9 cellular contexts compared by ENCODE assay signal in genomic region chr11:76371170-76371569, GRCh38. TPM values are rescaled to one million over a fixed set of nuclear protein-coding genes. Genes with fewer than 3 reads are reported as not detected.
DNase-seq lines count a peak whose midpoint lies in the region; ATAC-seq and TF ChIP-seq lines count a peak whose summit lies in the region.
"Had no signal": no experiment of that assay in that cellular context is flagged by ENCODE, and none has a peak within 500 bp of the region (broad histone marks: within the 10 kb centered on the region; RNA-seq: fewer than 3 reads in every experiment).

No MANE protein-coding gene starts in this region.

- H3K27me3 ChIP-seq in breast epithelium: no peaks in the 10 kb centered on the region
- no peaks in the 10 kb centered on the region for H3K27me3 ChIP-seq in colonic mucosa
- H3K27me3 ChIP-seq: right lobe of liver had no signal

- H3K4me1 Mint-ChIP-seq in MCF 10A (ENCODE audit: insufficient read depth, unreplicated experiment): peaks cover 46% of the 10 kb centered on the region

- H3K4me3 Mint-ChIP-seq in MCF 10A (ENCODE audit: unreplicated experiment): no peak overlapping the region

- no peak for ATAC-seq in GM18505 (IDR thresholded peaks at IDR 0.05; ENCODE audit: unreplicated experiment)

- H3K9ac ChIP-seq in colonic mucosa (ENCODE audit: low read depth in 2 of 2, low read length in 2 of 2): no peak overlapping the region

- H3K9me3 ChIP-seq in breast epithelium (no peaks in the 10 kb centered on the region), colonic mucosa (no peaks in the 10 kb centered on the region)
- H3K9me3 ChIP-seq: right lobe of liver had no signal

- no peak for TF ChIP-seq CTCF in MCF 10A (IDR thresholded peaks at IDR 0.05; ENCODE audit: unreplicated experiment)
- no peak for TF ChIP-seq CTCF in breast epithelium (IDR thresholded peaks at IDR 0.05)
- TF ChIP-seq CTCF in colonic mucosa (IDR thresholded peaks at IDR 0.05): no peak

- H3K36me3 Mint-ChIP-seq in MCF 10A (ENCODE audit: insufficient read depth, unreplicated experiment): no peaks in the 10 kb centered on the region

- BruUV-seq in MCF 10A (replicated peaks; lab: Mats Ljungman, UMichigan): no TSS peak

- H3K4me3 ChIP-seq in breast epithelium (no peak overlapping the region), colonic mucosa (no peak overlapping the region)
- H3K4me3 ChIP-seq: right lobe of liver had no signal

- H3K36me3 ChIP-seq in breast epithelium (no peaks in the 10 kb centered on the region), colonic mucosa (no peaks in the 10 kb centered on the region)
- H3K36me3 ChIP-seq: right lobe of liver had no signal

- no peak for TF ChIP-seq POLR2A in breast epithelium (IDR thresholded peaks at IDR 0.05)
- no peak for TF ChIP-seq POLR2A in GM18505 (IDR thresholded peaks at IDR 0.05; ENCODE audit: borderline replicate concordance, extremely low read depth, insufficient read depth, insufficient read length)

- peak overlapping the region; percentile 1 for H3K27ac Mint-ChIP-seq in MCF 10A (ENCODE audit: low read depth, unreplicated experiment)

- H3K4me1 ChIP-seq in breast epithelium: no peaks in the 10 kb centered on the region
- H3K4me1 ChIP-seq in colonic mucosa: peaks cover 17% of the 10 kb centered on the region

- POLR2A ChIA-PET in MCF 10A (lab: Yijun Ruan, JAX): interaction anchor here (1.2 kb wide), 2 partner anchors 10 to 135 kb away, joined by 3 to 5 read pairs; no protein-coding TSS in a partner anchor

- CTCF ChIA-PET in MCF 10A (lab: Yijun Ruan, JAX): no interaction called here

- no peaks in the 10 kb centered on the region for H3K27me3 Mint-ChIP-seq in MCF 10A (ENCODE audit: insufficient read depth, unreplicated experiment)

- no peak overlapping the region for H3K27ac ChIP-seq in breast epithelium
- peak overlapping the region; percentile 36 for H3K27ac ChIP-seq in colonic mucosa
- H3K27ac ChIP-seq: right lobe of liver had no signal

- DNase-seq in MCF 10A (ENCODE audit: unreplicated experiment) (peak; percentile 79), breast epithelium (ENCODE audit: low spot score in 2 of 2) (no peak), NCI-H226 (peak; percentile 50), colonic mucosa (no peak), NCI-H2196 (lab: John Stamatoyannopoulos, UW; ENCODE audit: unreplicated experiment) (no peak), DMS 273 (lab: John Stamatoyannopoulos, UW; ENCODE audit: unreplicated experiment) (no peak)
- DNase-seq in stimulated activated CD4-positive, alpha-beta T cell treated with anti-CD3 and anti-CD28 coated beads, TNF-alpha, amount 100 ng/mL, for 24 hours (ENCODE audit: low read depth in 3 of 3): peak in 2 of 3 experiments; percentile 8 to 22
- DNase-seq: right lobe of liver had no signal

- no peaks in the 10 kb centered on the region for H3K9me3 Mint-ChIP-seq in MCF 10A (ENCODE audit: unreplicated experiment)

- intact Hi-C loops in MCF 10A (cut with micrococcal nuclease) (no loop called here), breast epithelium (cut with DNase I; ENCODE audit: low total_unique reads) (no loop called here), colonic mucosa (cut with DNase I) (no loop called here)

RNA-seq across cellular contexts. Expression of gene THAP12, which starts 9.8 kb away (rescaled TPM):
- total RNA-seq in MCF 10A (2022): 49.3 and 52.5 TPM in 2 replicates
- total RNA-seq in breast epithelium: 10 to 100 TPM; 42.3 to 49.9 (median 49.5) TPM
- total RNA-seq in colonic mucosa: 10 to 100 TPM; 34.4 to 41.6 TPM

RNA-seq across cellular contexts. Expression of gene GVQW3, which starts 10.0 kb away (rescaled TPM):
- total RNA-seq in MCF 10A (2022): 1.5 and 1.6 TPM in 2 replicates
- total RNA-seq in breast epithelium: 1 to 10 TPM; 1.3 to 5.4 (median 3.9) TPM
- 1 to 10 TPM; 2.2 to 2.8 TPM for total RNA-seq in colonic mucosa

Comparison
In these comparisons a context has a peak if more than half of its experiments do, and no peak if none do; other contexts are left out.
1. DNase-seq: peak in MCF 10A (single experiment), NCI-H226 (single experiment) and stimulated activated CD4-positive, alpha-beta T cell treated with anti-CD3 and anti-CD28 coated beads, TNF-alpha, amount 100 ng/mL, for 24 hours (2 of 3); none in breast epithelium (0 of 2), colonic mucosa (single experiment), NCI-H2196 (single experiment) and DMS 273 (single experiment).